10 cellular contexts compared by ENCODE assay signal in genomic region chr1:53344921-53345838, GRCh38. TPM values are rescaled to one million over a fixed set of nuclear protein-coding genes. Genes with fewer than 3 reads are reported as not detected.
A peak's percentile ranks its signal among the peaks of the same experiment; 100 is the strongest.
DNase-seq lines count a peak whose midpoint lies in the region; ATAC-seq and TF ChIP-seq lines count a peak whose summit lies in the region.
"Had no signal": no experiment of that assay in that cellular context is flagged by ENCODE, and none has a peak within 500 bp of the region (broad histone marks: within the 10 kb centered on the region; RNA-seq: fewer than 3 reads in every experiment).

No MANE protein-coding gene starts in this region.

- no peak overlapping the region for H3K4me3 Mint-ChIP-seq in activated T-helper 2 cell treated with anti-CD3 and anti-CD28 coated beads, Interferon-gamma antibody, Interleukin-2, Interleukin-4, amounts not matched to agents 10 μg/mL and 5 μg/mL and 100 μg/mL, durations not matched to agents 14 hours and 24 hours and 36 hours (ENCODE audit: low read depth)
- H3K4me3 Mint-ChIP-seq: activated CD4-positive, alpha-beta T cell treated with anti-CD3 and anti-CD28 coated beads for 36 hours; CD4-positive, alpha-beta memory T cell had no signal

- H3K36me3 Mint-ChIP-seq in activated T-helper 2 cell treated with anti-CD3 and anti-CD28 coated beads, Interferon-gamma antibody, Interleukin-2, Interleukin-4, amounts not matched to agents 10 μg/mL and 5 μg/mL and 100 μg/mL, durations not matched to agents 14 hours and 24 hours and 36 hours (ENCODE audit: low read depth) = peaks cover 7% of the 10 kb centered on the region
- H3K36me3 Mint-ChIP-seq: CD4-positive, alpha-beta memory T cell had no signal

- H3K27ac Mint-ChIP-seq in activated T-helper 2 cell treated with anti-CD3 and anti-CD28 coated beads, Interferon-gamma antibody, Interleukin-2, Interleukin-4, amounts not matched to agents 10 μg/mL and 5 μg/mL and 100 μg/mL, durations not matched to agents 14 hours and 24 hours and 36 hours = no peak overlapping the region
- H3K27ac Mint-ChIP-seq: activated CD4-positive, alpha-beta T cell treated with anti-CD3 and anti-CD28 coated beads for 36 hours; CD4-positive, alpha-beta memory T cell had no signal

- in situ Hi-C loops in GM13976 (cut with MboI; ENCODE audit: low sequenced_read_pairs, unreplicated experiment) = no loop called here

- peaks cover 5% of the 10 kb centered on the region for H3K4me1 Mint-ChIP-seq in activated T-helper 2 cell treated with anti-CD3 and anti-CD28 coated beads, Interferon-gamma antibody, Interleukin-2, Interleukin-4, amounts not matched to agents 10 μg/mL and 5 μg/mL and 100 μg/mL, durations not matched to agents 14 hours and 24 hours and 36 hours (ENCODE audit: low read depth)

- H3K9me3 Mint-ChIP-seq in activated T-helper 2 cell treated with anti-CD3 and anti-CD28 coated beads, Interferon-gamma antibody, Interleukin-2, Interleukin-4, amounts not matched to agents 10 μg/mL and 5 μg/mL and 100 μg/mL, durations not matched to agents 14 hours and 24 hours and 36 hours = peaks cover 10% of the 10 kb centered on the region
- H3K9me3 Mint-ChIP-seq: CD4-positive, alpha-beta memory T cell had no signal

- TF ChIP-seq CTCF in GM13976 (IDR thresholded peaks at IDR 0.05; ENCODE audit: borderline replicate concordance, control extremely low read depth, extremely low read depth, insufficient read depth, missing control alignments) = no peak

- ATAC-seq in GM19351 (IDR thresholded peaks at IDR 0.05; ENCODE audit: unreplicated experiment) (peak; percentile 92), HG02938 (IDR thresholded peaks at IDR 0.05; ENCODE audit: unreplicated experiment) (peak; percentile 91), HG03460 (IDR thresholded peaks at IDR 0.05; ENCODE audit: unreplicated experiment) (no peak)
- ATAC-seq: activated CD4-positive, alpha-beta T cell treated with anti-CD3 and anti-CD28 coated beads for 36 hours had no signal

- DNase-seq in GM13976 (ENCODE audit: low spot score) (peak; percentile 60), medulla oblongata (ENCODE audit: extremely low spot score) (no peak), NCI-H1930 (lab: John Stamatoyannopoulos, UW) (no peak), NCI-H510A treated with DMSO at 0.1 percent for 48 hours (lab: John Stamatoyannopoulos, UW) (no peak)
- peak; percentile 2 for DNase-seq in activated T-helper 2 cell treated with anti-CD3 and anti-CD28 coated beads, Interferon-gamma antibody, Interleukin-2, Interleukin-4, amounts not matched to agents 10 μg/mL and 5 μg/mL and 100 μg/mL, durations not matched to agents 14 hours and 24 hours and 36 hours (ENCODE audit: low spot score)
- DNase-seq: activated CD4-positive, alpha-beta T cell treated with anti-CD3 and anti-CD28 coated beads for 36 hours; CD4-positive, alpha-beta memory T cell had no signal

- intact Hi-C loops in activated T-helper 2 cell treated with anti-CD3 and anti-CD28 coated beads, Interferon-gamma antibody, Interleukin-2, Interleukin-4, amounts not matched to agents 10 μg/mL and 5 μg/mL and 100 μg/mL, durations not matched to agents 14 hours and 24 hours and 36 hours (cut with micrococcal nuclease) = no loop called here

- H3K27me3 Mint-ChIP-seq in activated T-helper 2 cell treated with anti-CD3 and anti-CD28 coated beads, Interferon-gamma antibody, Interleukin-2, Interleukin-4, amounts not matched to agents 10 μg/mL and 5 μg/mL and 100 μg/mL, durations not matched to agents 14 hours and 24 hours and 36 hours (ENCODE audit: low read depth) = no peaks in the 10 kb centered on the region
- H3K27me3 Mint-ChIP-seq: activated CD4-positive, alpha-beta T cell treated with anti-CD3 and anti-CD28 coated beads for 36 hours; CD4-positive, alpha-beta memory T cell had no signal

RNA-seq across cellular contexts. Expression of gene LRP8, which starts 17.3 kb away (rescaled TPM):
- total RNA-seq in activated T-helper 2 cell treated with anti-CD3 and anti-CD28 coated beads, Interferon-gamma antibody, Interleukin-2, Interleukin-4, amounts not matched to agents 10 μg/mL and 5 μg/mL and 100 μg/mL, durations not matched to agents 14 hours and 24 hours and 36 hours = 78.0 and 82.1 TPM in 2 replicates

Comparison
In these comparisons a context has a peak if more than half of its experiments do, and no peak if none do; other contexts are left out.
1. DNase-seq: peak in GM13976 (single experiment) and activated T-helper 2 cell treated with anti-CD3 and anti-CD28 coated beads, Interferon-gamma antibody, Interleukin-2, Interleukin-4, amounts not matched to agents 10 μg/mL and 5 μg/mL and 100 μg/mL, durations not matched to agents 14 hours and 24 hours and 36 hours (single experiment); none in medulla oblongata (single experiment), NCI-H1930 (0 of 2) and NCI-H510A treated with DMSO at 0.1 percent for 48 hours (single experiment).